ENCODE assay signal across 9 cellular contexts in the genomic region with DNA sequence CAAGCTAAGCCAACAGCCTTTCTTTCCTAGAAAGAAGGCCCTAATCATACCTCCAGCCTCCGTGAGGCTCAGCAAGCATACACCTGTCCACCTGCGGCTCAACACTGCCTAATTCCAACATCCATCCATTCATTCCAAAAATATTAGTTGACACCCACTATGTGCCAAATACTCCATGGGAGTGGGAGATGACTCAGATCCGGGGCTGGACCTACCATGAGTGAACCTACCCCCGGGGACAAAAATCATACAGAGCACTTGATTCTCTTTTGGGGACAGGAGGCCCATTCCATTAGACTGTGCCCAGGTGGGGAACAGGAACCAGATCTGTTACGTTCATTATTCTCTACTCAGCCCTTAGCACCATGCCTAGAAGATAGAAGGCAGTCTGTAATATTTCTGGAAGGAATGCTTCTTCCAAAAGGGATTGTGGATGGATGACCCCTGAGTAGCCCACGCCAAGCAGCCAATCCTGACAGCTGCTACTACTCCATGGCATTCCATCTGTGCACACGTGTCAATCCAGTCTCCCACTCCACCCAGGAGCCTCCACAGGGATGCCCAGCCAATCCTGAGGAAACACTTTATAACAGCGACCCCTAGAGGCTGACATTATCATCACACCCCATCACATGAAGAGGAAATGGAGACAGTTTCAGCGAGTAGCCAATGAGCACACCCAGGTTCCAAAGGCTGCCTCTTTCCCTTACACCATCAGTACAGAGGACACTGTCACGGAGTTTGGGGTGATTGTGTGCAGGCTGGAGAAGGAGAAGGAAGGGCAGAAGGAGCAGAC.
DNase-seq lines count a peak whose midpoint lies in the region; ATAC-seq and TF ChIP-seq lines count a peak whose summit lies in the region.
"Had no signal": no experiment of that assay in that cellular context is flagged by ENCODE, and none has a peak within 500 bp of the region (broad histone marks: within the 10 kb centered on the region; RNA-seq: fewer than 3 reads in every experiment).

No MANE protein-coding gene starts in this region.

- no peaks in the 10 kb centered on the region for H3K9me3 Mint-ChIP-seq in activated CD4-positive, alpha-beta T cell treated with anti-CD3 and anti-CD28 coated beads, Interleukin-2, amount 10 ng/mL, durations not matched to agents 7 days and 5 days
- H3K9me3 Mint-ChIP-seq: activated naive CD4-positive, alpha-beta T cell treated with anti-CD3 and anti-CD28 coated beads, Interleukin-2, amount 50 U/mL, for 24 hours had no signal

- H3K4me3 Mint-ChIP-seq in activated CD4-positive, alpha-beta T cell treated with anti-CD3 and anti-CD28 coated beads, Interleukin-2, amount 10 ng/mL, durations not matched to agents 7 days and 5 days = no peak overlapping the region
- H3K4me3 Mint-ChIP-seq: activated naive CD4-positive, alpha-beta T cell treated with anti-CD3 and anti-CD28 coated beads, Interleukin-2, amount 50 U/mL, for 24 hours had no signal

- ATAC-seq in sciatic nerve (no peak), HG03175 (IDR thresholded peaks at IDR 0.05; ENCODE audit: unreplicated experiment) (no peak)

- DNase-seq in activated CD4-positive, alpha-beta T cell treated with anti-CD3 and anti-CD28 coated beads, Interleukin-2, amount 10 ng/mL, durations not matched to agents 7 days and 5 days = peak; percentile 10
- DNase-seq in activated CD4-positive, alpha-beta T cell treated with anti-CD3 and anti-CD28 coated beads, Interleukin-2, amount 50 U/mL, for 1 hour = no peak
- no peak for DNase-seq in LNCaP clone FGC (ENCODE audit: low read depth)
- peak; percentile 80 for DNase-seq in WERI-Rb-1
- DNase-seq in NCI-H1436 (lab: John Stamatoyannopoulos, UW) = no peak
- no peak for DNase-seq in sciatic nerve (ENCODE audit: low spot score)

- peaks cover 3% of the 10 kb centered on the region for H3K27me3 Mint-ChIP-seq in activated CD4-positive, alpha-beta T cell treated with anti-CD3 and anti-CD28 coated beads, Interleukin-2, amount 10 ng/mL, durations not matched to agents 7 days and 5 days

- intact Hi-C loops in sciatic nerve (cut with DNase I) = no loop called here

- POLR2A ChIA-PET in activated CD4-positive, alpha-beta T cell treated with anti-CD3 and anti-CD28 coated beads, Interleukin-2, amount 10 ng/mL, durations not matched to agents 7 days and 5 days (lab: Charles Lee) = no interaction called here

- CTCF ChIA-PET in activated CD4-positive, alpha-beta T cell treated with anti-CD3 and anti-CD28 coated beads, Interleukin-2, amount 10 ng/mL, durations not matched to agents 7 days and 5 days (lab: Charles Lee) = no interaction called here

- peak; percentile 47 for TF ChIP-seq CTCF in LNCaP clone FGC (IDR thresholded peaks at IDR 0.05; ENCODE audit: control insufficient read depth, extremely low read depth, insufficient read depth)
- peak; percentile 72 for TF ChIP-seq CTCF in WERI-Rb-1 (IDR thresholded peaks at IDR 0.05; ENCODE audit: low read depth, low read length)
- peak; percentile 9 for TF ChIP-seq CTCF in liver (IDR thresholded peaks at IDR 0.05; ENCODE audit: low read depth, low read length, missing input control)

- no peaks in the 10 kb centered on the region for H3K36me3 Mint-ChIP-seq in activated CD4-positive, alpha-beta T cell treated with anti-CD3 and anti-CD28 coated beads, Interleukin-2, amount 10 ng/mL, durations not matched to agents 7 days and 5 days (ENCODE audit: low read depth)
- H3K36me3 Mint-ChIP-seq: activated naive CD4-positive, alpha-beta T cell treated with anti-CD3 and anti-CD28 coated beads, Interleukin-2, amount 50 U/mL, for 24 hours had no signal

- H3K27ac Mint-ChIP-seq in activated CD4-positive, alpha-beta T cell treated with anti-CD3 and anti-CD28 coated beads, Interleukin-2, amount 10 ng/mL, durations not matched to agents 7 days and 5 days = no peak overlapping the region
- H3K27ac Mint-ChIP-seq: activated naive CD4-positive, alpha-beta T cell treated with anti-CD3 and anti-CD28 coated beads, Interleukin-2, amount 50 U/mL, for 24 hours had no signal

- no peak for TF ChIP-seq RAD21 in liver (IDR thresholded peaks at IDR 0.05)

- H3K4me1 Mint-ChIP-seq in activated CD4-positive, alpha-beta T cell treated with anti-CD3 and anti-CD28 coated beads, Interleukin-2, amount 10 ng/mL, durations not matched to agents 7 days and 5 days = no peaks in the 10 kb centered on the region
- H3K4me1 Mint-ChIP-seq: activated naive CD4-positive, alpha-beta T cell treated with anti-CD3 and anti-CD28 coated beads, Interleukin-2, amount 50 U/mL, for 24 hours had no signal

- no peaks in the 10 kb centered on the region for H3K9me3 ChIP-seq in WERI-Rb-1 (ENCODE audit: severe bottlenecking)
- no peaks in the 10 kb centered on the region for H3K9me3 ChIP-seq in liver (ENCODE audit: control insufficient read depth in 4 of 4, low read length in 3 of 4)

- H3K27ac ChIP-seq in WERI-Rb-1 (no peak overlapping the region), liver (ENCODE audit: low read depth in 1 of 2, low read length in 2 of 2) (no peak overlapping the region)

- H3K4me3 ChIP-seq in LNCaP clone FGC (ENCODE audit: low read depth, low read length) (no peak overlapping the region), WERI-Rb-1 (ENCODE audit: low read depth, low read length) (no peak overlapping the region), liver (ENCODE audit: low read depth in 1 of 3, low read length in 3 of 3) (no peak overlapping the region)

- H3K4me1 ChIP-seq in liver (ENCODE audit: control insufficient read depth in 4 of 4, insufficient read depth in 4 of 4, low read length in 3 of 4) = no peaks in the 10 kb centered on the region

- no peak overlapping the region for H3K9ac ChIP-seq in liver (ENCODE audit: low read depth in 1 of 2, low read length in 2 of 2)

- H3K36me3 ChIP-seq in WERI-Rb-1 (no peaks in the 10 kb centered on the region), liver (ENCODE audit: control insufficient read depth in 4 of 4, insufficient read depth in 3 of 4, low read depth in 1 of 4, low read length in 3 of 4) (no peaks in the 10 kb centered on the region)

- H3K27me3 ChIP-seq in WERI-Rb-1 (ENCODE audit: insufficient read depth, low read depth, severe bottlenecking) (no peaks in the 10 kb centered on the region), liver (ENCODE audit: control insufficient read depth in 4 of 4, insufficient read depth in 4 of 4, low read length in 3 of 4) (no peaks in the 10 kb centered on the region)

- 59% methylated on average over 10 of the region's 10 CpGs for WGBS in liver

TF ChIP-seq in liver, 16 proteins besides CTCF, POLR2A, EP300 and RAD21:
- TF ChIP-seq RXRA (IDR thresholded peaks at IDR 0.05) = no peak
- TF ChIP-seq, protein P1, sequence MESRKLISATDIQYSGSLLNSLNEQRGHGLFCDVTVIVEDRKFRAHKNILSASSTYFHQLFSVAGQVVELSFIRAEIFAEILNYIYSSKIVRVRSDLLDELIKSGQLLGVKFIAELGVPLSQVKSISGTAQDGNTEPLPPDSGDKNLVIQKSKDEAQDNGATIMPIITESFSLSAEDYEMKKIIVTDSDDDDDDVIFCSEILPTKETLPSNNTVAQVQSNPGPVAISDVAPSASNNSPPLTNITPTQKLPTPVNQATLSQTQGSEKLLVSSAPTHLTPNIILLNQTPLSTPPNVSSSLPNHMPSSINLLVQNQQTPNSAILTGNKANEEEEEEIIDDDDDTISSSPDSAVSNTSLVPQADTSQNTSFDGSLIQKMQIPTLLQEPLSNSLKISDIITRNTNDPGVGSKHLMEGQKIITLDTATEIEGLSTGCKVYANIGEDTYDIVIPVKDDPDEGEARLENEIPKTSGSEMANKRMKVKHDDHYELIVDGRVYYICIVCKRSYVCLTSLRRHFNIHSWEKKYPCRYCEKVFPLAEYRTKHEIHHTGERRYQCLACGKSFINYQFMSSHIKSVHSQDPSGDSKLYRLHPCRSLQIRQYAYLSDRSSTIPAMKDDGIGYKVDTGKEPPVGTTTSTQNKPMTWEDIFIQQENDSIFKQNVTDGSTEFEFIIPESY (IDR thresholded peaks at IDR 0.05) = no peak
- TF ChIP-seq, protein P2, sequence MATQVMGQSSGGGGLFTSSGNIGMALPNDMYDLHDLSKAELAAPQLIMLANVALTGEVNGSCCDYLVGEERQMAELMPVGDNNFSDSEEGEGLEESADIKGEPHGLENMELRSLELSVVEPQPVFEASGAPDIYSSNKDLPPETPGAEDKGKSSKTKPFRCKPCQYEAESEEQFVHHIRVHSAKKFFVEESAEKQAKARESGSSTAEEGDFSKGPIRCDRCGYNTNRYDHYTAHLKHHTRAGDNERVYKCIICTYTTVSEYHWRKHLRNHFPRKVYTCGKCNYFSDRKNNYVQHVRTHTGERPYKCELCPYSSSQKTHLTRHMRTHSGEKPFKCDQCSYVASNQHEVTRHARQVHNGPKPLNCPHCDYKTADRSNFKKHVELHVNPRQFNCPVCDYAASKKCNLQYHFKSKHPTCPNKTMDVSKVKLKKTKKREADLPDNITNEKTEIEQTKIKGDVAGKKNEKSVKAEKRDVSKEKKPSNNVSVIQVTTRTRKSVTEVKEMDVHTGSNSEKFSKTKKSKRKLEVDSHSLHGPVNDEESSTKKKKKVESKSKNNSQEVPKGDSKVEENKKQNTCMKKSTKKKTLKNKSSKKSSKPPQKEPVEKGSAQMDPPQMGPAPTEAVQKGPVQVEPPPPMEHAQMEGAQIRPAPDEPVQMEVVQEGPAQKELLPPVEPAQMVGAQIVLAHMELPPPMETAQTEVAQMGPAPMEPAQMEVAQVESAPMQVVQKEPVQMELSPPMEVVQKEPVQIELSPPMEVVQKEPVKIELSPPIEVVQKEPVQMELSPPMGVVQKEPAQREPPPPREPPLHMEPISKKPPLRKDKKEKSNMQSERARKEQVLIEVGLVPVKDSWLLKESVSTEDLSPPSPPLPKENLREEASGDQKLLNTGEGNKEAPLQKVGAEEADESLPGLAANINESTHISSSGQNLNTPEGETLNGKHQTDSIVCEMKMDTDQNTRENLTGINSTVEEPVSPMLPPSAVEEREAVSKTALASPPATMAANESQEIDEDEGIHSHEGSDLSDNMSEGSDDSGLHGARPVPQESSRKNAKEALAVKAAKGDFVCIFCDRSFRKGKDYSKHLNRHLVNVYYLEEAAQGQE (IDR thresholded peaks at IDR 0.05) = no peak
- no peak for TF ChIP-seq JUND (IDR thresholded peaks at IDR 0.05)
- TF ChIP-seq HNF4G (IDR thresholded peaks at IDR 0.05) = no peak
- TF ChIP-seq GABPA (IDR thresholded peaks at IDR 0.05 in 1 of 2, conservative IDR thresholded peaks at IDR 0.05 in 1 of 2) = no peak
- no peak for TF ChIP-seq EGR1 (IDR thresholded peaks at IDR 0.05; ENCODE audit: low read depth in 2 of 2)
- TF ChIP-seq FOXA1 (IDR thresholded peaks at IDR 0.05) = no peak
- TF ChIP-seq SP1 (IDR thresholded peaks at IDR 0.05) = no peak
- no peak for TF ChIP-seq TAF1 (conservative IDR thresholded peaks at IDR 0.05)

Comparison
In these comparisons a context has a peak if more than half of its experiments do, and no peak if none do; other contexts are left out.
1. DNase-seq: peak in activated CD4-positive, alpha-beta T cell treated with anti-CD3 and anti-CD28 coated beads, Interleukin-2, amount 10 ng/mL, durations not matched to agents 7 days and 5 days (single experiment) and WERI-Rb-1 (single experiment); none in activated CD4-positive, alpha-beta T cell treated with anti-CD3 and anti-CD28 coated beads, Interleukin-2, amount 50 U/mL, for 1 hour (single experiment), LNCaP clone FGC (single experiment), NCI-H1436 (single experiment) and sciatic nerve (single experiment).
2. CTCF ChIP-seq: peak in every context shown above with its lines; median percentile 72 in WERI-Rb-1; 47 in LNCaP clone FGC; 9 in liver.